Comparison of ENCODE assay signal across 12 cellular contexts in the genomic region with DNA sequence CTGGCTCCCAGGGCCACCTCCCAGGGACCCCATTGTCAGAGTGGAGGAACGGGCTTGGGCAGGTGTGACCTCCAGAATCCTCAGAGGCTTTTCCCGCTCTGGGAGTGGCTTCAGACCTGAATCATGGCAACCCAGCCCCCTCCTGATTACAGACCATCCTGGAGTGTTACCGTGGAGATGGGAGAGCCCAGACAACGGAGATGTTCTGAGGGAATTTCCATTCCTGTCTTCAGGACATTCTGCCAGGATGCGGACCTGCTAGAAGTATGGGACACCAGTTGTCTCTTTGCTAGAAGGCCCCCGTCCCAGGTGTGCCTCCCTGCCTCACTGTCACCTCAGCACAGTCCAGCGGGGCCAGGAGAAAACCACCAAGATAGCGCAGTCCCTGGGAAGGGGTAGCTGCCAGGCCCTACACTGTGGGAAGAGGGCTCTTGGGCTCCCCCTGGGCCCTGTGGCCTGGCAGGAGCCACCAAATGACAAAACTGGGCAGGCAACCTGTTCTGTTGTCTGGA.
A peak's percentile ranks its signal among the peaks of the same experiment; 100 is the strongest.
DNase-seq lines count a peak whose midpoint lies in the region; ATAC-seq and TF ChIP-seq lines count a peak whose summit lies in the region.
"Had no signal": no experiment of that assay in that cellular context is flagged by ENCODE, and none has a peak within 500 bp of the region (broad histone marks: within the 10 kb centered on the region; RNA-seq: fewer than 3 reads in every experiment).

No MANE protein-coding gene starts in this region.

- no peak for ATAC-seq in GM21737 (IDR thresholded peaks at IDR 0.05; ENCODE audit: unreplicated experiment)
- ATAC-seq: activated naive CD4-positive, alpha-beta T cell treated with anti-CD3 and anti-CD28 coated beads, Interleukin-2, amount 50 U/mL, for 72 hours had no signal

- H3K4me3 ChIP-seq in choroid plexus epithelial cell (ENCODE audit: low read depth, low read length) = no peak overlapping the region
- H3K4me3 ChIP-seq: smooth muscle cell had no signal

- peak; percentile 24 for TF ChIP-seq CTCF in choroid plexus epithelial cell (conservative IDR thresholded peaks at IDR 0.05; ENCODE audit: low read depth, low read length)

- DNase-seq in NCI-H748 (lab: John Stamatoyannopoulos, UW; ENCODE audit: unreplicated experiment) (peak; percentile 30), NCI-H748 treated with DMSO at 0.1 percent for 48 hours (lab: John Stamatoyannopoulos, UW) (no peak), HuH-7 (ENCODE audit: low spot score) (peak; percentile 48), choroid plexus epithelial cell (ENCODE audit: low read depth) (no peak), posterior vena cava (ENCODE audit: low spot score) (peak; percentile 36), NCI-H226 (no peak), NCI-H1694 (lab: John Stamatoyannopoulos, UW) (no peak)
- DNase-seq: activated B cell treated with CpG ODN at 0.5 μM for 24 hours, DND-41 had no signal

- intact Hi-C loops in posterior vena cava (cut with DNase I) = no loop called here

Comparison
In these comparisons a context has a peak if more than half of its experiments do, and no peak if none do; other contexts are left out.
1. DNase-seq: peak in NCI-H748 (single experiment), HuH-7 (single experiment) and posterior vena cava (single experiment); none in NCI-H748 treated with DMSO at 0.1 percent for 48 hours (single experiment), choroid plexus epithelial cell (single experiment), NCI-H226 (single experiment) and NCI-H1694 (single experiment).